In the genomic region with DNA sequence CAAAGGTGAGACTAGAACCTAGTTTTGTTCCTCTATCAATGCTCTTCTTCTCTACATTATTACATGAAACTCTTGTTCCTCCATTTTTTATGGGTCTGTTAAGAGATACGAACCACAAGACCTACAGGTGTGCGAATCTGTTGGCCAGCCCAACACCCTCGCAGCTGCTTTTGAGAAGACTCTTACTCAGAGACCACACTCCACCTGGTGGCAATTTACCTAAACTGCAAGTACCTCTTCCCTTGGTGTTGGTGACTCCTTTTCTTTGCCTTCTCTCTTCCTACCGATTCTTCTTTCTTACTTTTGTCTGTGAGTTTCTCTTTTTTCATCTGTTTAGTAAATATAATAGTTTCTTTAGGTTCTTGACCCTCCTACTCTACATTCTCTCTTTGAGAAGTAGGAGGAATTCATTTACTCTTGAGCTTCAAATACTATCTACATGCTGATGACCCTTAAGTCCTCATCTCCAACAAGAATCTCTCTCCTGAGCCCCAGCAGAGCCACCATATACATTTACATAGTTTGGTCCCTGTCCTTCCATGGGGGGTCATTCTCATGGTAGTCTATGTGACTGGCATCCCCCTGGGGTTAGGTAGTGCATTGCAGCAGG, we compare ENCODE assay signal across 8 cellular contexts.
DNase-seq lines count a peak whose midpoint lies in the region; ATAC-seq and TF ChIP-seq lines count a peak whose summit lies in the region.

No MANE protein-coding gene starts in this region.

- peaks cover 5% of the 10 kb centered on the region for H3K27me3 Mint-ChIP-seq in activated T-cell treated with anti-CD3 and anti-CD28 coated beads, Interleukin-2, amount 50 U/mL, for 24 hours
- peaks cover 5% of the 10 kb centered on the region for H3K27me3 Mint-ChIP-seq in osteocyte (ENCODE audit: unreplicated experiment)

- H3K9me3 ChIP-seq in OCI-LY7 (ENCODE audit: low read length) = no peaks in the 10 kb centered on the region

- BruUV-seq in OCI-LY7 (replicated peaks; lab: Mats Ljungman, UMichigan) = no TSS peak

- no peaks in the 10 kb centered on the region for H3K9me2 ChIP-seq in OCI-LY7 (ENCODE audit: insufficient read depth, low read length)

- no peak overlapping the region for H2AFZ ChIP-seq in OCI-LY7 (ENCODE audit: low read length)

- H3K9me3 Mint-ChIP-seq in activated T-cell treated with anti-CD3 and anti-CD28 coated beads, Interleukin-2, amount 50 U/mL, for 24 hours = no peaks in the 10 kb centered on the region
- no peaks in the 10 kb centered on the region for H3K9me3 Mint-ChIP-seq in osteocyte (ENCODE audit: unreplicated experiment)

- H3K4me3 Mint-ChIP-seq in activated T-cell treated with anti-CD3 and anti-CD28 coated beads, Interleukin-2, amount 50 U/mL, for 24 hours = no peak overlapping the region
- no peak overlapping the region for H3K4me3 Mint-ChIP-seq in osteocyte (ENCODE audit: unreplicated experiment)

- peak; percentile 73 for TF ChIP-seq CTCF in OCI-LY7 (conservative IDR thresholded peaks at IDR 0.05; ENCODE audit: low read length)
- TF ChIP-seq CTCF in fibroblast of villous mesenchyme (IDR thresholded peaks at IDR 0.05; ENCODE audit: insufficient read depth, low read depth, low read length) = peak; percentile 74
- TF ChIP-seq CTCF in osteocyte (IDR thresholded peaks at IDR 0.05) = peak; percentile 75

- no peak overlapping the region for H3K4me3 ChIP-seq in OCI-LY7 (ENCODE audit: low read depth, low read length, poor library complexity, severe bottlenecking)
- H3K4me3 ChIP-seq in fibroblast of villous mesenchyme (ENCODE audit: low read depth, low read length) = no peak overlapping the region

- no peaks in the 10 kb centered on the region for H3K4me1 ChIP-seq in OCI-LY7 (ENCODE audit: insufficient read depth, low read length, poor library complexity, severe bottlenecking)

- no peaks in the 10 kb centered on the region for H3K36me3 Mint-ChIP-seq in activated T-cell treated with anti-CD3 and anti-CD28 coated beads, Interleukin-2, amount 50 U/mL, for 24 hours (ENCODE audit: low read depth)
- no peaks in the 10 kb centered on the region for H3K36me3 Mint-ChIP-seq in osteocyte (ENCODE audit: unreplicated experiment)

- H3K4me2 ChIP-seq in OCI-LY7 (ENCODE audit: low read length) = no peak overlapping the region

- no peak overlapping the region for H3K27ac Mint-ChIP-seq in activated T-cell treated with anti-CD3 and anti-CD28 coated beads, Interleukin-2, amount 50 U/mL, for 24 hours
- H3K27ac Mint-ChIP-seq in osteocyte (ENCODE audit: unreplicated experiment) = no peak overlapping the region

- no peaks in the 10 kb centered on the region for H3K4me1 Mint-ChIP-seq in activated T-cell treated with anti-CD3 and anti-CD28 coated beads, Interleukin-2, amount 50 U/mL, for 24 hours (ENCODE audit: low read depth)
- no peaks in the 10 kb centered on the region for H3K4me1 Mint-ChIP-seq in osteocyte (ENCODE audit: unreplicated experiment)

- H3K27ac ChIP-seq in OCI-LY7 (ENCODE audit: low read depth, low read length, poor library complexity, severe bottlenecking) = no peak overlapping the region

- intact Hi-C loops in OCI-LY7 (cut with micrococcal nuclease; ENCODE audit: unreplicated experiment) = no loop called here

- no peaks in the 10 kb centered on the region for H3K36me3 ChIP-seq in OCI-LY7 (ENCODE audit: insufficient read depth, low read length)

- POLR2A ChIA-PET in OCI-LY7 (lab: Charles Lee) = no interaction called here

- H4K20me1 ChIP-seq in OCI-LY7 (ENCODE audit: insufficient read depth, low read length) = no peaks in the 10 kb centered on the region

- H3K79me2 ChIP-seq in OCI-LY7 (ENCODE audit: insufficient read depth, low read depth, low read length) = no peaks in the 10 kb centered on the region

- CTCF ChIA-PET in OCI-LY7 (lab: Charles Lee; ENCODE audit: unreplicated experiment) = no interaction called here

- DNase-seq in DMS53 (lab: John Stamatoyannopoulos, UW) (peak; percentile 92), HS-5 (ENCODE audit: low read depth) (peak; percentile 11), OCI-LY7 (ENCODE audit: low spot score) (peak; percentile 62), fibroblast of villous mesenchyme (ENCODE audit: low read depth) (peak; percentile 67), osteocyte (ENCODE audit: extremely low spot score, unreplicated experiment) (no peak), ureter (ENCODE audit: low spot score) (peak; percentile 70)
- DNase-seq in activated T-cell treated with anti-CD3 and anti-CD28 coated beads, Interleukin-2, amount 50 U/mL, for 24 hours = peak; percentile 44

- peak; percentile 78 for ATAC-seq in GM21423 (IDR thresholded peaks at IDR 0.05; ENCODE audit: unreplicated experiment)
